1 cellular context compared by ENCODE assay signal in the genomic region with DNA sequence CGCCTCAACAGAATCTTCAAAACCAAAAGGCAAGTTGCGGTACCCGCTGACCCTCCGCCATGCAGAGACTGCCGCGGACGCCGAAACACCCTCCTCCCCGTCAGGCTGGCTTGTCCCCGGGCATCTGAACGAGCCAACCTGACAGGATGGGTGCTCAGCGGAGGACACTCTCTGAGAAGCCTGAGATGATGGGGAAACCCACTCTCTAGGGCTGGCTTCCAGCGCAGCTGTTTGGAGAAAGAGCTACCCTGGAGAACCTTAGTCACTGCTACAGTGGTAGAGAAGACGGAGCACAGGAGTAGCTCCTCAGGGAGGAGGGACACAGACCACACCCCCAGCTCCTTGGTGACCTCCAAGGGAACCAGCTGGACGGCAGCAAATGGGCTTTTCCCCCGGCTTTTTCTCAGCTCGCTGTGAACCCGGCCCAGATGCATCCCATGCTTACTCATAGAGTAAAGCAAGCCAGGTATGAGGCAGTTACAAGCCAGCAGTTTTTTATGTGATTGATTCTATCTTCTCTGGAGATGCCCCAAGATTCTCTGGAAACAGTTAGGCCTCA.
TF ChIP-seq lines count a peak whose summit lies in the region.

No MANE protein-coding gene starts in this region.

TF ChIP-seq in HEK293T, 16 proteins besides CTCF, POLR2A, EP300 and RAD21 (continued from another document):
- no peak for TF ChIP-seq CTBP1 (IDR thresholded peaks at IDR 0.05; ENCODE audit: borderline replicate concordance)
- TF ChIP-seq L3MBTL2 (conservative IDR thresholded peaks at IDR 0.05) = no peak
- TF ChIP-seq, protein P1, sequence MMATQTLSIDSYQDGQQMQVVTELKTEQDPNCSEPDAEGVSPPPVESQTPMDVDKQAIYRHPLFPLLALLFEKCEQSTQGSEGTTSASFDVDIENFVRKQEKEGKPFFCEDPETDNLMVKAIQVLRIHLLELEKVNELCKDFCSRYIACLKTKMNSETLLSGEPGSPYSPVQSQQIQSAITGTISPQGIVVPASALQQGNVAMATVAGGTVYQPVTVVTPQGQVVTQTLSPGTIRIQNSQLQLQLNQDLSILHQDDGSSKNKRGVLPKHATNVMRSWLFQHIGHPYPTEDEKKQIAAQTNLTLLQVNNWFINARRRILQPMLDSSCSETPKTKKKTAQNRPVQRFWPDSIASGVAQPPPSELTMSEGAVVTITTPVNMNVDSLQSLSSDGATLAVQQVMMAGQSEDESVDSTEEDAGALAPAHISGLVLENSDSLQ (IDR thresholded peaks at IDR 0.05) = no peak
- TF ChIP-seq BHLHE40 (IDR thresholded peaks at IDR 0.05; ENCODE audit: borderline replicate concordance) = no peak
- TF ChIP-seq SP1 (IDR thresholded peaks at IDR 0.05) = no peak
- no peak for TF ChIP-seq ZNF384 (IDR thresholded peaks at IDR 0.05)
- no peak for TF ChIP-seq ELF4 (IDR thresholded peaks at IDR 0.05)
- TF ChIP-seq NFRKB (IDR thresholded peaks at IDR 0.05) = no peak
- no peak for TF ChIP-seq SUZ12 (IDR thresholded peaks at IDR 0.05)
- no peak for TF ChIP-seq FOXM1 (IDR thresholded peaks at IDR 0.05; ENCODE audit: borderline replicate concordance)
